14 cellular contexts compared by ENCODE assay signal in the genomic region with DNA sequence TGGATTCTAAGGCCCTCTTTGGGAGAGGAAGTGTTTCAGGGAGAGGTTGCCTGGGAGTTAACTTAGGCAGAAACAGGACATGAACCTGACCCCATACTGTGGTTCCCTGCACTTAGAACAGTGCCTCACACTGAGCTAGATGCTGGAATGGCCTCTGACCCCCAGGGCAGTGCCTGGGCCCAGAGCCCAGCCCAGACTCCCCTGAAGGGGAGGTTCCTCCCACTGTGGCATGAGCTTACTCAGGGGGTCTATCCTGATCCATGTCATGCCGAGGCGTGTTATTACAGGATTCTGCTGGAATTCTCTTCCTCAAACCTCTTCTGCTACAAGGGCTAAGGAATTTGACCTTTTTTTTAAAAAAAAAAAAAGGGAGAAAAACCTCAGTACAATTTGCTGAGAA.
DNase-seq lines count a peak whose midpoint lies in the region; ATAC-seq, FAIRE-seq and TF ChIP-seq lines count a peak whose summit lies in the region.
"Had no signal": no experiment of that assay in that cellular context is flagged by ENCODE, and none has a peak within 500 bp of the region (broad histone marks: within the 10 kb centered on the region; RNA-seq: fewer than 3 reads in every experiment).

No MANE protein-coding gene starts in this region.

- H3K4me3 ChIP-seq in HUES48 (ENCODE audit: low read depth, low read length) (no peak overlapping the region), dorsolateral prefrontal cortex (no peak overlapping the region), lower lobe of right lung (no peak overlapping the region), spleen (no peak overlapping the region)

- H3K9ac ChIP-seq in HUES48 (ENCODE audit: low read depth, low read length), result no peak overlapping the region

- H3K27ac ChIP-seq in HUES48 (ENCODE audit: low read depth, low read length) (peak overlapping the region; percentile 22), dorsolateral prefrontal cortex (peak overlapping the region in 49 of 59 donors; percentile 26 to 92 (median 82)), lower lobe of right lung (peak overlapping the region; percentile 84), spleen (peak overlapping the region in 7 of 8 donors; percentile 71 to 91 (median 85))

- no peaks in the 10 kb centered on the region; the same call in 1 of the 2 replicates for H3K36me3 ChIP-seq in HUES48 (ENCODE audit: control insufficient read depth, insufficient read depth, low read length)
- no peaks in the 10 kb centered on the region for H3K36me3 ChIP-seq in lower lobe of right lung
- H3K36me3 ChIP-seq in spleen, result no peaks in the 10 kb centered on the region

- H3K27me3 ChIP-seq in HUES48 (ENCODE audit: control insufficient read depth, insufficient read depth, low read length) (no peaks in the 10 kb centered on the region), dorsolateral prefrontal cortex (no peaks in the 10 kb centered on the region), lower lobe of right lung (ENCODE audit: low read depth) (no peaks in the 10 kb centered on the region), spleen (replicated peaks in 1 of 7) (no peaks in the 10 kb centered on the region)

- H3K9me3 ChIP-seq in HUES48 (ENCODE audit: control insufficient read depth, insufficient read depth, low read length), result no peaks in the 10 kb centered on the region
- no peaks in the 10 kb centered on the region for H3K9me3 ChIP-seq in lower lobe of right lung
- H3K9me3 ChIP-seq in spleen, result no peaks in the 10 kb centered on the region

- no peak for TF ChIP-seq POLR2A in spleen (IDR thresholded peaks at IDR 0.05)

- intact Hi-C loops in dorsolateral prefrontal cortex (cut with DNase I), result loop anchor here (2.0 to 10.0 kb wide), 6 partner anchors 89 to 217 kb away; a partner anchor contains a TSS
- intact Hi-C loops in lower lobe of right lung (cut with DNase I), result no loop called here
- intact Hi-C loops in spleen (cut with DNase I; ENCODE audit: low total_unique reads), result no loop called here

- TF ChIP-seq CTCF in dorsolateral prefrontal cortex (IDR thresholded peaks at IDR 0.05 in 54 of 56, conservative IDR thresholded peaks at IDR 0.05 in 2 of 56; ENCODE audit: low read depth in 1 of 56, partially characterized antibody in 56 of 56), result no peak
- TF ChIP-seq CTCF in lower lobe of right lung (IDR thresholded peaks at IDR 0.05), result no peak
- no peak for TF ChIP-seq CTCF in spleen (IDR thresholded peaks at IDR 0.05 in 8 of 11, conservative IDR thresholded peaks at IDR 0.05 in 3 of 11)

- no peak for FAIRE-seq in urothelium cell line (lab: Jason Lieb, UNC)
- FAIRE-seq: H54, HTR-8/SVneo had no signal

- H3K4me1 ChIP-seq in HUES48 (ENCODE audit: control insufficient read depth, insufficient read depth, low read length) (peaks cover 34% of the 10 kb centered on the region), lower lobe of right lung (peaks cover 50% of the 10 kb centered on the region), spleen (peaks cover 4 to 74% (median 43%) of the 10 kb centered on the region in 6 donors)

- WGBS in spleen, 5 donors, result 69 to 90% (median 85%) methylated on average over 2 of the region's 2 CpGs

- ATAC-seq in lower lobe of right lung (no peak), GM21515 (IDR thresholded peaks at IDR 0.05; ENCODE audit: unreplicated experiment) (no peak)

- DNase-seq in dorsolateral prefrontal cortex (no peak), lower lobe of right lung (no peak), spleen (no peak), NCI-H2029 (lab: John Stamatoyannopoulos, UW) (no peak), urothelium cell line (ENCODE audit: low spot score) (no peak), globus pallidus (ENCODE audit: low spot score) (no peak)
- DNase-seq: central memory CD4-positive, alpha-beta T cell; DMS79 treated with DMSO at 0.1 percent for 48 hours; NCI-H1105; stimulated activated CD4-positive, alpha-beta T cell treated with anti-CD3 and anti-CD28 coated beads, Interleukin-1b, Interleukin-23, amount 100 ng/mL, for 48 hours had no signal

Comparison
In these comparisons a context has a peak if more than half of its experiments do, and no peak if none do; other contexts are left out.
1. H3K27ac ChIP-seq: peak in every context shown above with its lines; median percentile 85 in spleen; 84 in lower lobe of right lung; 82 in dorsolateral prefrontal cortex; 22 in HUES48.
2. intact Hi-C loops: an anchor here in dorsolateral prefrontal cortex (2.0 to 10.0 kb wide); none called in lower lobe of right lung and spleen.